In the genomic region with DNA sequence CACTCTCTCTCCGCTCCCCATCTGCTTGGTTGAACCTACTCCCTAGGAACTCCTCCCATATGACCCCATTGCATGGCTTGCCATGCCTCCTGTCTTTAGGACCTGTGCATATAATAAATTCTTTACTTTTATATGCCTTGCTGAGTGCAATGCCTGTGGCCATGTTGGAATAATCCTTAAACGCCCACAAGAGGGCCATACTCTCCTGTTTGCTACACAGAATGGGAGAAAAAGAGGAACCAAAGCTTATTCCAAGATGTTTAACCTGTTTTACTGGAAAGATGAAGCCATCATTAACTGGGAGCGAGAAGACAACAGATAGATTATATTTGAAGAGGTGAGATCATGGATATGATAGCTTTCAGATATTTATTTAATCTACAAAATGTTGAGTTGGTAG, we compare ENCODE assay signal across 1 cellular context.
TF ChIP-seq lines count a peak whose summit lies in the region.

No MANE protein-coding gene starts in this region.

TF ChIP-seq in WTC11, 78 proteins besides CTCF, POLR2A, EP300 and RAD21 (continued from another document):
- no peak for TF ChIP-seq GTF2I (CRISPR knock-in tag; conservative IDR thresholded peaks at IDR 0.05)
- no peak for TF ChIP-seq RORB (CRISPR knock-in tag; IDR thresholded peaks at IDR 0.05)
- no peak for TF ChIP-seq ZNF219 (CRISPR knock-in tag; IDR thresholded peaks at IDR 0.05; ENCODE audit: borderline replicate concordance)
- TF ChIP-seq TEAD1 (CRISPR knock-in tag; IDR thresholded peaks at IDR 0.05), result no peak
- no peak for TF ChIP-seq ETV6 (CRISPR knock-in tag; IDR thresholded peaks at IDR 0.05)
